Comparison of ENCODE assay signal across 24 cellular contexts in the genomic region with DNA sequence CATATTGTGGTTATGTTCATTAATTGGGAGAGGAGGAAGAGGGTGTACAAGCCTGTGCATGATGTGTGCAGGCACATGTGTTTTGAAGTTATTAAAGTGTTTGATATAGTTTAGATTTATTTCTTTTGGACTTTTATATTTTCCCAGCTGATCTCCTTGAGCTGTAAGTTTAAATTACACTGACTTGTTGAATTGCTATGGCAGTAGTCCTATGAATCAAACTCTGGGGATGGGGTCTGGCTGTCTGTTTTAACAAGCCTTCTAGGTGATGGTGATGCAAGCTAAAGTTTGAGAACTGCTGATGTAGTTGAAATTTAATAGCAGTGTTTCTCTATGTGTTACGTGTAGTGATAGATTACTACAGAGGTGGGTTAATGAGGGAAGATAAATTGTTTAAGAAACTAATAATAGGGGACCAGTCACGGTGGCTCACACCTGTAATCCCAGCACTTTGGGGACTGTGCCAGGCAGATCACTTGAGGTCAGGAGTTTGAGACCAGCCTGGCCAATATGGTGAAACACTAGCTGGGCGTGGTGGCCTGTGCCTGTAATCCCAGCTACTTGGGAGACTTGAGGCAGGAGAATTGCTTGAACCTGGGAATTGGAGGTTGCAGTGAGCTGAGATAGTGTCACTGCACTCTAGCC. TPM values are rescaled to one million over a fixed set of nuclear protein-coding genes. Genes with fewer than 3 reads are reported as not detected.
DNase-seq lines count a peak whose midpoint lies in the region; ATAC-seq, FAIRE-seq and TF ChIP-seq lines count a peak whose summit lies in the region.
"Had no signal": no experiment of that assay in that cellular context is flagged by ENCODE, and none has a peak within 500 bp of the region (broad histone marks: within the 10 kb centered on the region; RNA-seq: fewer than 3 reads in every experiment).

No MANE protein-coding gene starts in this region.

- ATAC-seq in esophagus mucosa = peak; percentile 8
- ATAC-seq in stimulated activated memory B cell treated with anti-CD40 and anti-IgM and Interleukin-4, amounts not matched to agents 10 μg/mL and 1 μg/mL and 100 μg/mL, for 72 hours = no peak
- ATAC-seq: stimulated activated naive CD8-positive, alpha-beta T cell treated with anti-CD3 and anti-CD28 coated beads, Interleukin-15, Interleukin-2, amounts not matched to agents 100 U/mL and 50 U/mL, for 24 hours had no signal

- H3K27me3 ChIP-seq in mammary epithelial cell (ENCODE audit: insufficient read depth, low read length) = no peaks in the 10 kb centered on the region
- H3K27me3 ChIP-seq: colonic mucosa, neutrophil, uterus had no signal

- peaks cover 97% of the 10 kb centered on the region for H3K79me2 ChIP-seq in mammary epithelial cell (ENCODE audit: insufficient read depth, low read length)

- intact Hi-C loops in MCF 10A (cut with micrococcal nuclease) (no loop called here), mammary epithelial cell (cut with micrococcal nuclease) (no loop called here)

- peaks cover 68% of the 10 kb centered on the region for H3K36me3 Mint-ChIP-seq in MCF 10A (ENCODE audit: insufficient read depth, unreplicated experiment)
- peaks cover 28% of the 10 kb centered on the region for H3K36me3 Mint-ChIP-seq in stimulated activated memory B cell treated with anti-CD40 and anti-IgM and Interleukin-4, amounts not matched to agents 10 μg/mL and 1 μg/mL and 100 μg/mL, for 72 hours

- H3K27ac ChIP-seq in mammary epithelial cell (ENCODE audit: insufficient read depth, low read depth, low read length) = no peak overlapping the region
- H3K27ac ChIP-seq in RWPE1 = peak overlapping the region; percentile 40; the same call in 1 of the 2 replicates
- H3K27ac ChIP-seq: colonic mucosa, GM23248, uterus, VCaP had no signal

- dilution Hi-C loops in mammary epithelial cell (cut with HindIII; ENCODE audit: low sequenced_read_pairs) = no loop called here

- 94% methylated on average over 3 of the region's 3 CpGs for WGBS in mammary epithelial cell (ENCODE audit: low coverage, missing lambda C conversion rate)

- H3K9ac ChIP-seq in mammary epithelial cell (ENCODE audit: insufficient read depth, low read length) = no peak overlapping the region
- H3K9ac ChIP-seq: GM23248 had no signal

- H3K4me2 ChIP-seq in mammary epithelial cell (ENCODE audit: insufficient read depth, low read depth, low read length) = no peak overlapping the region

- BruUV-seq in MCF 10A (replicated peaks; lab: Mats Ljungman, UMichigan) = no TSS peak
- BruUV-seq in mammary epithelial cell (replicated peaks; lab: Mats Ljungman, UMichigan) = no TSS peak

- H3K4me3 ChIP-seq in mammary epithelial cell (replicated peaks in 1 of 3; ENCODE audit: insufficient read depth in 1 of 3, low read depth in 2 of 3, low read length in 3 of 3) = no peak overlapping the region
- H3K4me3 ChIP-seq: colonic mucosa, GM23248, uterus had no signal

- peak overlapping the region; percentile 56 for H3K27ac Mint-ChIP-seq in MCF 10A (ENCODE audit: low read depth, unreplicated experiment)
- peak overlapping the region; percentile 23 for H3K27ac Mint-ChIP-seq in stimulated activated memory B cell treated with anti-CD40 and anti-IgM and Interleukin-4, amounts not matched to agents 10 μg/mL and 1 μg/mL and 100 μg/mL, for 72 hours
- H3K27ac Mint-ChIP-seq: mesothelial cell of epicardium had no signal

- peaks cover 19% of the 10 kb centered on the region for H3K36me3 ChIP-seq in mammary epithelial cell (ENCODE audit: insufficient read depth, low read length)
- H3K36me3 ChIP-seq: colonic mucosa, uterus had no signal

- no peaks in the 10 kb centered on the region for H3K9me3 Mint-ChIP-seq in MCF 10A (ENCODE audit: unreplicated experiment)
- no peaks in the 10 kb centered on the region for H3K9me3 Mint-ChIP-seq in stimulated activated memory B cell treated with anti-CD40 and anti-IgM and Interleukin-4, amounts not matched to agents 10 μg/mL and 1 μg/mL and 100 μg/mL, for 72 hours
- H3K9me3 Mint-ChIP-seq: mesothelial cell of epicardium had no signal

- no peak for TF ChIP-seq POLR2A in GM12892 (IDR thresholded peaks at IDR 0.05; ENCODE audit: low read depth, low read length)

- in situ Hi-C loops in mammary epithelial cell (cut with MboI; ENCODE audit: low sequenced_read_pairs in 2 of 2) = no loop called here

- DNase-seq in MCF 10A (ENCODE audit: unreplicated experiment) (peak; percentile 20), mammary epithelial cell (no peak), RWPE1 (ENCODE audit: low spot score) (no peak), HCEC 1CT (no peak), GM12892 (ENCODE audit: insufficient read length) (no peak), superior temporal gyrus (ENCODE audit: extremely low spot score) (no peak)
- DNase-seq: activated CD8-positive, alpha-beta memory T cell treated with anti-CD3 and anti-CD28 coated beads for 24 hours; activated effector memory CD4-positive, alpha-beta T cell treated with anti-CD3 and anti-CD28 coated beads, Interleukin-2, amount 50 U/mL, for 16 hours; colonic mucosa; COR-L47; GM23248; kidney glomerular epithelial cell; NCI-H1694 treated with DMSO at 0.1 percent for 48 hours; NCI-H446; retina; SHP77 treated with DMSO at 0.1 percent for 48 hours; stimulated activated CD4-positive, alpha-beta T cell treated with anti-CD3 and anti-CD28 coated beads, Interleukin-15, amount 100 ng/mL, for 24 hours; stimulated activated naive CD8-positive, alpha-beta T cell treated with anti-CD3 and anti-CD28 coated beads, Interleukin-15, Interleukin-2, amounts not matched to agents 100 U/mL and 50 U/mL, for 24 hours; uterus had no signal

- H3K9me3 ChIP-seq in mammary epithelial cell (replicated peaks; ENCODE audit: insufficient read depth, low read length) = no peaks in the 10 kb centered on the region
- H3K9me3 ChIP-seq: colonic mucosa, neutrophil, uterus had no signal

- TF ChIP-seq CTCF in MCF 10A (IDR thresholded peaks at IDR 0.05; ENCODE audit: unreplicated experiment) = no peak
- TF ChIP-seq CTCF in mammary epithelial cell (conservative IDR thresholded peaks at IDR 0.05 in 1 of 2, IDR thresholded peaks at IDR 0.05 in 1 of 2; ENCODE audit: extremely low read depth in 1 of 2, insufficient read depth in 1 of 2, low read depth in 1 of 2, low read length in 2 of 2) = no peak
- no peak for TF ChIP-seq CTCF in RWPE1 (conservative IDR thresholded peaks at IDR 0.05; ENCODE audit: low read depth)

- H2AFZ ChIP-seq in mammary epithelial cell (ENCODE audit: low read depth, low read length) = no peak overlapping the region
- H2AFZ ChIP-seq: GM23248 had no signal

- H3K4me1 ChIP-seq in mammary epithelial cell (ENCODE audit: insufficient read depth, low read length) = peaks cover 6% of the 10 kb centered on the region

- no peak overlapping the region for H3K4me3 Mint-ChIP-seq in MCF 10A (ENCODE audit: unreplicated experiment)
- no peak overlapping the region for H3K4me3 Mint-ChIP-seq in stimulated activated memory B cell treated with anti-CD40 and anti-IgM and Interleukin-4, amounts not matched to agents 10 μg/mL and 1 μg/mL and 100 μg/mL, for 72 hours
- H3K4me3 Mint-ChIP-seq: mesothelial cell of epicardium had no signal

- no peak for FAIRE-seq in GM12892 (lab: Jason Lieb, UNC)

- peaks cover 6% of the 10 kb centered on the region for H4K20me1 ChIP-seq in mammary epithelial cell (ENCODE audit: insufficient read depth, low read length)

- CTCF ChIA-PET in MCF 10A (lab: Yijun Ruan, JAX) = interaction anchor here (0.6 to 0.7 kb wide), 2 partner anchors 18 to 56 kb away, joined by 3 read pairs; no protein-coding TSS in a partner anchor
- CTCF ChIA-PET in mammary epithelial cell (lab: Charles Lee; ENCODE audit: low non-redundant PET) = no interaction called here
- CTCF ChIA-PET in RWPE1 (lab: Yijun Ruan, JAX) = interaction anchor here (0.6 to 0.7 kb wide), 2 partner anchors 44 to 130 kb away, joined by 3 read pairs; no protein-coding TSS in a partner anchor

- peaks cover 21% of the 10 kb centered on the region for H3K4me1 Mint-ChIP-seq in MCF 10A (ENCODE audit: insufficient read depth, unreplicated experiment)
- peaks cover 55% of the 10 kb centered on the region for H3K4me1 Mint-ChIP-seq in stimulated activated memory B cell treated with anti-CD40 and anti-IgM and Interleukin-4, amounts not matched to agents 10 μg/mL and 1 μg/mL and 100 μg/mL, for 72 hours

- H3K27me3 Mint-ChIP-seq in MCF 10A (ENCODE audit: insufficient read depth, unreplicated experiment) = no peaks in the 10 kb centered on the region
- no peaks in the 10 kb centered on the region for H3K27me3 Mint-ChIP-seq in stimulated activated memory B cell treated with anti-CD40 and anti-IgM and Interleukin-4, amounts not matched to agents 10 μg/mL and 1 μg/mL and 100 μg/mL, for 72 hours

- POLR2A ChIA-PET in MCF 10A (lab: Yijun Ruan, JAX) (interaction anchor here (0.7 to 1.7 kb wide), 4 partner anchors 11 to 106 kb away, joined by 4 to 11 read pairs (median 5); no protein-coding TSS in a partner anchor), RWPE1 (lab: Yijun Ruan, JAX; ENCODE audit: low non-redundant PET) (no interaction called here)

RNA-seq across cellular contexts. Expression of gene ARIH1, which starts 7.0 kb away (rescaled TPM):
- total RNA-seq in MCF 10A (2022) (234 and 235 TPM in 2 replicates), mammary epithelial cell (100 to 1,000 TPM in 1 of 2 donors, 10 to 100 TPM in 1; 51.0 to 178 TPM), esophagus mucosa (98.7 TPM)
- 35.4 TPM for polyA plus RNA-seq in mammary epithelial cell
- polyA minus RNA-seq in mammary epithelial cell = 114 TPM
- 34.9 TPM for polyA plus RNA-seq in GM12892 (2012; ENCODE audit: missing spikeins)
